In the genomic region with DNA sequence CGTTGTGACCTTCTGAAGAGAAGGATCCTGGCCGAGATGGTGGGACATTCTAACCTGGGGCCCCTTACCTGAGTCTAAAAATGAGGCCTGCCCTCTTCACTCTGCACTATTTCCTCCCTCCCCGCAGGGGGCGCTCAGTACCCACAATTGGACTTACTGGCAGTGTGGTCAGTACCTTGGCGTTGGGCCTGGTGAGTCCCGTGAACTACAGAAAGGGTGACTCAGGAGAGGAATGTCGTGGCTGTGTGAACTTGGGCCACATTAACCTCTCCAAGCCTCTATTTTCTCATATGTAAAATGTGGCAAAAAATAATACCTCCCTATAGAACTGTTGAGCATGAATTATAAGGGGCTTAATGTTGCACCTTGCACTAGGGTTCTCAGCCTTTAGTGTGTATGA, we compare ENCODE assay signal across 8 cellular contexts. TPM values are rescaled to one million over a fixed set of nuclear protein-coding genes. Genes with fewer than 3 reads are reported as not detected.
A peak's percentile ranks its signal among the peaks of the same experiment; 100 is the strongest.
DNase-seq lines count a peak whose midpoint lies in the region; ATAC-seq and TF ChIP-seq lines count a peak whose summit lies in the region.

No MANE protein-coding gene starts in this region.

- no peak overlapping the region for H3K4me2 ChIP-seq in neural progenitor cell

- no peak overlapping the region for H3K9ac ChIP-seq in neural progenitor cell

- H3K9me3 Mint-ChIP-seq in neural progenitor cell: no peaks in the 10 kb centered on the region
- no peaks in the 10 kb centered on the region for H3K9me3 Mint-ChIP-seq in stimulated activated naive CD8-positive, alpha-beta T cell treated with anti-CD3 and anti-CD28 coated beads, Interleukin-15, amount 100 ng/mL, for 72 hours

- no peak overlapping the region for H2AFZ ChIP-seq in neural progenitor cell (replicated peaks)

- no peaks in the 10 kb centered on the region for H3K36me3 Mint-ChIP-seq in neural progenitor cell

- H3K27me3 Mint-ChIP-seq in neural progenitor cell (ENCODE audit: insufficient read depth, low read depth): peaks cover 2% of the 10 kb centered on the region
- no peaks in the 10 kb centered on the region for H3K27me3 Mint-ChIP-seq in stimulated activated naive CD8-positive, alpha-beta T cell treated with anti-CD3 and anti-CD28 coated beads, Interleukin-15, amount 100 ng/mL, for 72 hours

- H3K9me3 ChIP-seq in RWPE2 (ENCODE audit: severe bottlenecking) (no peaks in the 10 kb centered on the region), neural progenitor cell (ENCODE audit: low read depth) (no peaks in the 10 kb centered on the region)

- ATAC-seq in RWPE2 (ENCODE audit: low read depth): peak; percentile 55
- ATAC-seq in stimulated activated naive CD8-positive, alpha-beta T cell treated with anti-CD3 and anti-CD28 coated beads, Interleukin-15, amount 100 ng/mL, for 72 hours: peak; percentile 49
- no peak for ATAC-seq in HG02981 (IDR thresholded peaks at IDR 0.05; ENCODE audit: unreplicated experiment)

- H3K27ac Mint-ChIP-seq in neural progenitor cell: no peak overlapping the region
- H3K27ac Mint-ChIP-seq in stimulated activated naive CD8-positive, alpha-beta T cell treated with anti-CD3 and anti-CD28 coated beads, Interleukin-15, amount 100 ng/mL, for 72 hours: peak overlapping the region in 1 of 2 donors; percentile 84

- H3K4me3 ChIP-seq in Jurkat, Clone E6-1 (ENCODE audit: low read length): no peak overlapping the region
- no peak overlapping the region for H3K4me3 ChIP-seq in RWPE2 (ENCODE audit: severe bottlenecking)
- H3K4me3 ChIP-seq in fibroblast of villous mesenchyme (ENCODE audit: low read depth, low read length): no peak overlapping the region
- H3K4me3 ChIP-seq in neural progenitor cell: no peak overlapping the region

- peaks cover 24% of the 10 kb centered on the region for H3F3A ChIP-seq in neural progenitor cell (ENCODE audit: low read depth)

- peaks cover 16% of the 10 kb centered on the region for H3K4me1 Mint-ChIP-seq in neural progenitor cell
- peaks cover 38% of the 10 kb centered on the region for H3K4me1 Mint-ChIP-seq in stimulated activated naive CD8-positive, alpha-beta T cell treated with anti-CD3 and anti-CD28 coated beads, Interleukin-15, amount 100 ng/mL, for 72 hours

- DNase-seq in GF-D8 (lab: John Stamatoyannopoulos, UW) (peak; percentile 35), RWPE2 (ENCODE audit: low spot score) (peak; percentile 92), fibroblast of villous mesenchyme (ENCODE audit: low read depth) (peak; percentile 97), neural progenitor cell (ENCODE audit: low spot score) (peak; percentile 85)
- DNase-seq in Jurkat, Clone E6-1 (ENCODE audit: low read depth, low spot score): peak; percentile 32
- DNase-seq in activated effector memory CD4-positive, alpha-beta T cell treated with Interleukin-2 at 50 U/mL for 16 hours: peak; percentile 53
- peak; percentile 76 to 84 for DNase-seq in stimulated activated naive CD8-positive, alpha-beta T cell treated with anti-CD3 and anti-CD28 coated beads, Interleukin-15, amount 100 ng/mL, for 72 hours

- TF ChIP-seq CTCF in RWPE2 (IDR thresholded peaks at IDR 0.05; ENCODE audit: poor library complexity, severe bottlenecking) (peak; percentile 92), fibroblast of villous mesenchyme (IDR thresholded peaks at IDR 0.05; ENCODE audit: insufficient read depth, low read depth, low read length) (peak; percentile 91), neural progenitor cell (IDR thresholded peaks at IDR 0.05) (peak; percentile 95)

- H3K36me3 ChIP-seq in RWPE2 (ENCODE audit: low read depth) (peaks cover 43% of the 10 kb centered on the region), neural progenitor cell (no peaks in the 10 kb centered on the region)

- H3K79me2 ChIP-seq in neural progenitor cell (ENCODE audit: low read depth): no peaks in the 10 kb centered on the region

- H3K27me3 ChIP-seq in RWPE2 (ENCODE audit: insufficient read depth, poor library complexity, severe bottlenecking) (no peaks in the 10 kb centered on the region), neural progenitor cell (peaks cover 9% of the 10 kb centered on the region)

- H3K4me1 ChIP-seq in RWPE2 (ENCODE audit: insufficient read depth, poor library complexity, severe bottlenecking) (peaks cover 20% of the 10 kb centered on the region), neural progenitor cell (peaks cover 3% of the 10 kb centered on the region)

- H3K27ac ChIP-seq in RWPE2 (ENCODE audit: poor library complexity, severe bottlenecking) (no peak overlapping the region), neural progenitor cell (no peak overlapping the region)

- peaks cover 5% of the 10 kb centered on the region for H4K20me1 ChIP-seq in neural progenitor cell (ENCODE audit: low read depth)

- H3K4me3 Mint-ChIP-seq in neural progenitor cell: no peak overlapping the region
- H3K4me3 Mint-ChIP-seq in stimulated activated naive CD8-positive, alpha-beta T cell treated with anti-CD3 and anti-CD28 coated beads, Interleukin-15, amount 100 ng/mL, for 72 hours: no peak overlapping the region

RNA-seq across cellular contexts. Expression of a gene that starts 3.9 kb away (rescaled TPM):
- polyA plus RNA-seq in Jurkat, Clone E6-1 (2012; ENCODE audit: insufficient read depth, insufficient read length): 84.2 TPM
- total RNA-seq in fibroblast of villous mesenchyme: 16.8 and 25.4 TPM in 2 replicates
- total RNA-seq in neural progenitor cell (ENCODE audit: low replicate concordance): 9.7 and 12.9 TPM in 2 replicates

RNA-seq across cellular contexts. Expression of a gene that starts 13.8 kb away (rescaled TPM):
- polyA plus RNA-seq in Jurkat, Clone E6-1 (2012; ENCODE audit: insufficient read depth, insufficient read length): not detected
- total RNA-seq in fibroblast of villous mesenchyme (not detected in 2 replicates), neural progenitor cell (ENCODE audit: low replicate concordance) (not detected in 2 replicates)

RNA-seq across cellular contexts. Expression of a gene that starts 25.7 kb away (rescaled TPM):
- polyA plus RNA-seq in Jurkat, Clone E6-1 (2012; ENCODE audit: insufficient read depth, insufficient read length): 9.7 TPM
- total RNA-seq in fibroblast of villous mesenchyme: 0.64 and 0.86 TPM in 2 replicates
- total RNA-seq in neural progenitor cell (ENCODE audit: low replicate concordance): 3.5 and 3.8 TPM in 2 replicates

RNA-seq across cellular contexts. Expression of a gene that starts 50.0 kb away (rescaled TPM):
- polyA plus RNA-seq in Jurkat, Clone E6-1 (2012; ENCODE audit: insufficient read depth, insufficient read length): not detected
- under 0.01 TPM in 1 of 2 replicates, not detected in the other for total RNA-seq in fibroblast of villous mesenchyme
- 0.09 and 0.24 TPM in 2 replicates for total RNA-seq in neural progenitor cell (ENCODE audit: low replicate concordance)

RNA-seq across cellular contexts. Expression of a gene that starts 56.5 kb away (rescaled TPM):
- polyA plus RNA-seq in Jurkat, Clone E6-1 (2012; ENCODE audit: insufficient read depth, insufficient read length): 39.5 TPM
- 18.1 and 20.3 TPM in 2 replicates for total RNA-seq in fibroblast of villous mesenchyme
- total RNA-seq in neural progenitor cell (ENCODE audit: low replicate concordance): 15.2 and 28.8 TPM in 2 replicates

Comparison
In these comparisons a context has a peak if more than half of its experiments do, and no peak if none do; other contexts are left out.
1. DNase-seq: peak in every context shown above with its lines; median percentile 97 in fibroblast of villous mesenchyme; 92 in RWPE2; 85 in neural progenitor cell; 80 in stimulated activated naive CD8-positive, alpha-beta T cell treated with anti-CD3 and anti-CD28 coated beads, Interleukin-15, amount 100 ng/mL, for 72 hours; 53 in activated effector memory CD4-positive, alpha-beta T cell treated with Interleukin-2 at 50 U/mL for 16 hours; 35 in GF-D8; 32 in Jurkat, Clone E6-1.